In the genomic region with DNA sequence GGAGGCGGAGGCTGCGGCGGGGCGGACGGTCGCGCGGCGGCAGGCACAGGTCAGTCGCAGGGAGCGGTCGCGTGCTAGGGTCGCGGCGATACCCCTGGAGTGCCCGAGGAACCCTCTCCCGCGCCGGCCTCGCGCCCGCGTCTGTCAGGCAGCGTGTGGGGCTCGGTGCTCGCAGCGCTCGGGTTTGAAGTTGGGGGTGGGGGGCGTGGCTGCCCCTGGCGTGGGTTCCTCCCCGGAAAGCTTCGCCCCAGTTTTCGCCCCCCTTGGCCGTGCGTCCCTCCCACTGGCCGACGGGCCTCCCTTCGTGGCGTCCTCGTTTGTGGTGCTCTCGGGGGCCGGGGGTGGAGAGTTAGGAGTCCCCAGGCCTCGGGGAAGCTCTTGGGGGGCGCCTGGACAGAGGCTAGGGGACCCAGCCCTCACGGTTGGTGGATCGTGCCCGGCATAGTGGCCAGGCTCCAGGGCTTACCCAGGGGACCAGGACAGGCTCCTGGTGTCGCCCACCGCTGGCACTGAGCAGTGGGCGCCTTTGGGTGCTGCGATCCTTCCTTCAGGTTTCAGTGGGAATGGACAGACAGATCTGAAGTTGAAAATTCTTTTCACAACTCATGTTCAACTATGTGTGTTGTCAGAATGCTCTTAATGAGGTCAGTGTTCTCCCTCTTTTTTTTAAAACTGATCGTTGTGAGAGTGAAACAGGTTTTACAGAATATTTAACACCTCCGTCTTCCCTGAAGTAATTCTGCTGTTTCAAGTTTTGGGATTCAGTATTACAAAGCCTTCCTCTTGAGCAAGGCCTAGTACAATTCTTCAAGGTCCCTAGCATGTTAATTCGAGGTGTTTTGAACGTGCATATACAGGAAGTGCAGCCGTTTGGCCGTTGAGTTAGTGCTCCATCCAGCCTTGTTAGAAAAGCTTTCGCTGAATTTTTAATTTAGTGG, we compare ENCODE assay signal across 8 cellular contexts. TPM values are rescaled to one million over a fixed set of nuclear protein-coding genes. Genes with fewer than 3 reads are reported as not detected.
A peak's percentile ranks its signal among the peaks of the same experiment; 100 is the strongest.
DNase-seq lines count a peak whose midpoint lies in the region; ATAC-seq lines count a peak whose summit lies in the region.

No MANE protein-coding gene starts in this region.

- peaks cover 0 to 4% of the 10 kb centered on the region in 2 donors for H3K27me3 Mint-ChIP-seq in stimulated activated naive B cell treated with anti-CD40 and anti-IgM and Interleukin-4, amounts not matched to agents 10 μg/mL and 1 μg/mL and 100 μg/mL, for 72 hours

- H3K36me3 Mint-ChIP-seq in stimulated activated naive B cell treated with anti-CD40 and anti-IgM and Interleukin-4, amounts not matched to agents 10 μg/mL and 1 μg/mL and 100 μg/mL, for 72 hours, result peaks cover 6 to 27% of the 10 kb centered on the region in 2 donors

- peak overlapping the region; percentile 87 to 98 (median 94) for H3K4me3 ChIP-seq in BLaER1 treated with 17β-estradiol and CSF1 and Interleukin-3, amounts not matched to agents 10 nM and 100 nM
- peak overlapping the region; percentile 94 for H3K4me3 ChIP-seq in mesodermal cell (ENCODE audit: extremely low read depth, insufficient read depth, low read length, poor library complexity, severe bottlenecking)

- H3K36me3 ChIP-seq in BLaER1 treated with 17β-estradiol and CSF1 and Interleukin-3, amounts not matched to agents 10 nM and 100 nM, result peaks cover 29 to 33% (median 31%) of the 10 kb centered on the region in 11 experiments
- peaks cover 29% of the 10 kb centered on the region for H3K36me3 ChIP-seq in mesodermal cell (ENCODE audit: control insufficient read depth, insufficient read depth, low read length)

- WGBS in mesodermal cell (ENCODE audit: insufficient coverage in 2 of 2), 2 experiments, result 2 to 3% methylated on average over 50 of the region's 59 CpGs

- peak; percentile 5 for ATAC-seq in GM18873 (IDR thresholded peaks at IDR 0.05; ENCODE audit: low FRiP score, unreplicated experiment)
- ATAC-seq in stimulated activated naive B cell treated with anti-CD40 and anti-IgM and Interleukin-4, amounts not matched to agents 10 μg/mL and 1 μg/mL and 100 μg/mL, for 72 hours (replicated peaks), result no peak
- no peak for ATAC-seq in GM18870 (IDR thresholded peaks at IDR 0.05; ENCODE audit: unreplicated experiment)

- H4K20me1 ChIP-seq in BLaER1 treated with 17β-estradiol and CSF1 and Interleukin-3, amounts not matched to agents 10 nM and 100 nM, result peaks cover 4 to 39% (median 27%) of the 10 kb centered on the region in 11 experiments; a peak in 12 of 22 replicates

- H3K4me1 Mint-ChIP-seq in stimulated activated naive B cell treated with anti-CD40 and anti-IgM and Interleukin-4, amounts not matched to agents 10 μg/mL and 1 μg/mL and 100 μg/mL, for 72 hours, result peaks cover 20 to 32% of the 10 kb centered on the region in 2 donors

- H3K27ac Mint-ChIP-seq in stimulated activated naive B cell treated with anti-CD40 and anti-IgM and Interleukin-4, amounts not matched to agents 10 μg/mL and 1 μg/mL and 100 μg/mL, for 72 hours, result peak overlapping the region; percentile 72

- H3K9ac ChIP-seq in BLaER1 treated with 17β-estradiol and CSF1 and Interleukin-3, amounts not matched to agents 10 nM and 100 nM, result peak overlapping the region; percentile 85 to 95 (median 93)

- no peaks in the 10 kb centered on the region for H3K9me3 Mint-ChIP-seq in stimulated activated naive B cell treated with anti-CD40 and anti-IgM and Interleukin-4, amounts not matched to agents 10 μg/mL and 1 μg/mL and 100 μg/mL, for 72 hours

- DNase-seq in HPDE6-E6E7 (ENCODE audit: extremely low spot score), result peak; percentile 12
- DNase-seq in UCSD-AML1 (lab: John Stamatoyannopoulos, UW; ENCODE audit: unreplicated experiment), result peak; percentile 84
- peak; percentile 13 for DNase-seq in cerebellum (ENCODE audit: low spot score)
- no peak for DNase-seq in stimulated activated naive B cell treated with anti-CD40 and anti-IgM and Interleukin-4, amounts not matched to agents 10 μg/mL and 1 μg/mL and 100 μg/mL, for 72 hours

- peaks cover 12 to 25% (median 22%) of the 10 kb centered on the region in 10 experiments for H3K4me1 ChIP-seq in BLaER1 treated with 17β-estradiol and CSF1 and Interleukin-3, amounts not matched to agents 10 nM and 100 nM
- no peaks in the 10 kb centered on the region for H3K4me1 ChIP-seq in mesodermal cell (ENCODE audit: control insufficient read depth, insufficient read depth, low read length, poor library complexity, severe bottlenecking)

- peaks cover 0 to 20% (median 8%) of the 10 kb centered on the region in 11 experiments; a peak in 12 of 22 replicates for H3K9me3 ChIP-seq in BLaER1 treated with 17β-estradiol and CSF1 and Interleukin-3, amounts not matched to agents 10 nM and 100 nM (replicated peaks in 1 of 11)
- H3K9me3 ChIP-seq in mesodermal cell (ENCODE audit: control insufficient read depth, low read length), result no peaks in the 10 kb centered on the region

- H3K4me2 ChIP-seq in BLaER1 treated with 17β-estradiol and CSF1 and Interleukin-3, amounts not matched to agents 10 nM and 100 nM, result peak overlapping the region; percentile 76 to 94 (median 90)

- H3K27ac ChIP-seq in BLaER1 treated with 17β-estradiol and CSF1 and Interleukin-3, amounts not matched to agents 10 nM and 100 nM, result peak overlapping the region; percentile 78 to 93 (median 89)
- peak overlapping the region; percentile 74 for H3K27ac ChIP-seq in mesodermal cell (ENCODE audit: low read depth, low read length, severe bottlenecking)

- no peaks in the 10 kb centered on the region for H3K27me3 ChIP-seq in BLaER1 treated with 17β-estradiol and CSF1 and Interleukin-3, amounts not matched to agents 10 nM and 100 nM

- peak overlapping the region; percentile 96 to 99 for H3K4me3 Mint-ChIP-seq in stimulated activated naive B cell treated with anti-CD40 and anti-IgM and Interleukin-4, amounts not matched to agents 10 μg/mL and 1 μg/mL and 100 μg/mL, for 72 hours

RNA-seq across cellular contexts. Expression of gene RALBP1, which starts 0.6 kb away (rescaled TPM):
- total RNA-seq in cerebellum, result 26.9 TPM
- polyA plus RNA-seq in mesodermal cell (2013, experiment 1 of 2), result 63.0 TPM
- polyA plus RNA-seq in mesodermal cell (2013, experiment 2 of 2), result 65.1 TPM
